ENCODE assay signal across 11 cellular contexts in the genomic region with DNA sequence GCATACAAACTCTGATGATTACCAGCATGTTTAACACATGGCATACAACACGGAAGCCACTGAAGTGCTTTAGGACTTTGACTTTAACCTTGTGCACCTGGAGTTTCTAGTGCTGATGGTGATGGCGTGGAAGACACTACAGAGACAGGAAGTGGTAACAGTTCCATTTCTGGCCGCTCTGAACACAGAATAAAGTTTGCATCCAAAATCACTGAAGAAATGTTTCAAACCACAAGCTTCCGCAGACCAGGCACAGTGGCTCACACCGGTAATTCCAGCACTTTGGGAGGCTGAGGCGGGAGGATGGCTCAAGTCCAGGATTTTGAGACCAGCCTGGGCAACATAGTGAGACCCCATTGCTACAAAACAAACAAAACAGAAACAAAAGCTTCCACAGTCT. TPM values are rescaled to one million over a fixed set of nuclear protein-coding genes. Genes with fewer than 3 reads are reported as not detected.
A peak's percentile ranks its signal among the peaks of the same experiment; 100 is the strongest.
DNase-seq lines count a peak whose midpoint lies in the region; ATAC-seq and TF ChIP-seq lines count a peak whose summit lies in the region.
"Had no signal": no experiment of that assay in that cellular context is flagged by ENCODE, and none has a peak within 500 bp of the region (broad histone marks: within the 10 kb centered on the region; RNA-seq: fewer than 3 reads in every experiment).

No MANE protein-coding gene starts in this region.

- peak overlapping the region; percentile 12 for H3K27ac ChIP-seq in effector memory CD4-positive, alpha-beta T cell (ENCODE audit: insufficient read depth, low read length, poor library complexity, severe bottlenecking)
- no peak overlapping the region for H3K27ac ChIP-seq in stomach
- H3K27ac ChIP-seq: dorsolateral prefrontal cortex, left lung had no signal

- H3K9me3 ChIP-seq in effector memory CD4-positive, alpha-beta T cell (ENCODE audit: control insufficient read depth, low read length) = no peaks in the 10 kb centered on the region
- H3K9me3 ChIP-seq in stomach = no peaks in the 10 kb centered on the region
- H3K9me3 ChIP-seq: left lung had no signal

- no peaks in the 10 kb centered on the region for H3K36me3 ChIP-seq in effector memory CD4-positive, alpha-beta T cell (ENCODE audit: control insufficient read depth, insufficient read depth, low read length)
- no peaks in the 10 kb centered on the region for H3K36me3 ChIP-seq in stomach
- H3K36me3 ChIP-seq: left lung had no signal

- peak; percentile 85 for ATAC-seq in GM18517 (IDR thresholded peaks at IDR 0.05; ENCODE audit: unreplicated experiment)
- peak; percentile 71 for ATAC-seq in GM21381 (IDR thresholded peaks at IDR 0.05; ENCODE audit: unreplicated experiment)
- ATAC-seq in HG03457 (IDR thresholded peaks at IDR 0.05; ENCODE audit: unreplicated experiment) = peak; percentile 77
- ATAC-seq: left lung had no signal

- no peak for DNase-seq in effector memory CD4-positive, alpha-beta T cell
- DNase-seq in stomach = no peak
- DNase-seq in pons (ENCODE audit: low spot score) = no peak
- DNase-seq in foreskin fibroblast = no peak
- DNase-seq in OCI-M2 (lab: John Stamatoyannopoulos, UW; ENCODE audit: unreplicated experiment) = no peak
- DNase-seq: dorsolateral prefrontal cortex, left lung, NCI-H1436 treated with DMSO at 0.1 percent for 48 hours had no signal

- no peaks in the 10 kb centered on the region for H3K27me3 ChIP-seq in effector memory CD4-positive, alpha-beta T cell (replicated peaks; ENCODE audit: control insufficient read depth, insufficient read depth, low read length, poor library complexity, severe bottlenecking)
- H3K27me3 ChIP-seq in stomach = no peaks in the 10 kb centered on the region
- H3K27me3 ChIP-seq: dorsolateral prefrontal cortex had no signal

- intact Hi-C loops in stomach (cut with DNase I; ENCODE audit: low total_unique reads) = no loop called here

- no peak for TF ChIP-seq EP300 in stomach (IDR thresholded peaks at IDR 0.05)

- TF ChIP-seq CTCF in stomach (IDR thresholded peaks at IDR 0.05) = no peak
- TF ChIP-seq CTCF in foreskin fibroblast (IDR thresholded peaks at IDR 0.05; ENCODE audit: low read depth, low read length) = no peak

- WGBS in stomach, 5 donors = 61 to 74% (median 65%) methylated on average over 6 of the region's 6 CpGs

- H3K4me1 ChIP-seq in effector memory CD4-positive, alpha-beta T cell (ENCODE audit: control insufficient read depth, insufficient read depth, low read length, poor library complexity, severe bottlenecking) = no peaks in the 10 kb centered on the region
- peaks cover 0 to 8% (median 7%) of the 10 kb centered on the region in 4 donors for H3K4me1 ChIP-seq in stomach

- TF ChIP-seq POLR2A in stomach (IDR thresholded peaks at IDR 0.05) = no peak

- H3K4me3 ChIP-seq in effector memory CD4-positive, alpha-beta T cell (ENCODE audit: insufficient read depth, low read depth, low read length, poor library complexity, severe bottlenecking) = no peak overlapping the region
- H3K4me3 ChIP-seq in stomach = no peak overlapping the region
- no peak overlapping the region for H3K4me3 ChIP-seq in foreskin fibroblast (ENCODE audit: low read depth in 1 of 2, low read length in 2 of 2)
- H3K4me3 ChIP-seq: dorsolateral prefrontal cortex, left lung had no signal

RNA-seq across cellular contexts. Expression of a gene that starts 40.3 kb away (rescaled TPM):
- 10 to 100 TPM; 10.7 to 63.8 (median 25.2) TPM for total RNA-seq in stomach
- polyA plus RNA-seq in stomach = 10 to 100 TPM; 11.7 to 18.8 (median 13.3) TPM

RNA-seq across cellular contexts. Expression of a gene that starts 49.2 kb away (rescaled TPM):
- total RNA-seq in stomach = 10 to 100 TPM in 1 of 5 donors, 1 to 10 TPM in 4; 1.8 to 20.9 (median 8.4) TPM
- 10 to 100 TPM in 1 of 3 donors, 1 to 10 TPM in 2; 5.4 to 17.4 (median 9.5) TPM for polyA plus RNA-seq in stomach
